ENCODE assay signal across 1 cellular context in genomic region chr1:157110686-157111085, GRCh38.
TF ChIP-seq lines count a peak whose summit lies in the region.

No MANE protein-coding gene starts in this region.

TF ChIP-seq in H1, 55 proteins besides CTCF, POLR2A, EP300 and RAD21 (continued from another document):
- no peak for TF ChIP-seq CHD7 (IDR thresholded peaks at IDR 0.05; ENCODE audit: insufficient replicate concordance, low read length)
- TF ChIP-seq ATF3 (IDR thresholded peaks at IDR 0.05; ENCODE audit: insufficient read depth, low read depth, low read length) = no peak
- TF ChIP-seq PHF8 (conservative IDR thresholded peaks at IDR 0.05; ENCODE audit: low read depth, low read length) = no peak
- TF ChIP-seq HDAC6 (IDR thresholded peaks at IDR 0.05; ENCODE audit: low read depth, low read length) = no peak
- TF ChIP-seq CHD2 (IDR thresholded peaks at IDR 0.05; ENCODE audit: low read length) = no peak
- no peak for TF ChIP-seq TEAD4 (IDR thresholded peaks at IDR 0.05; ENCODE audit: low read depth, low read length)
- TF ChIP-seq KDM4A (IDR thresholded peaks at IDR 0.05; ENCODE audit: low read depth, low read length, severe bottlenecking) = no peak
